Comparison of ENCODE assay signal across 12 cellular contexts in the genomic region with DNA sequence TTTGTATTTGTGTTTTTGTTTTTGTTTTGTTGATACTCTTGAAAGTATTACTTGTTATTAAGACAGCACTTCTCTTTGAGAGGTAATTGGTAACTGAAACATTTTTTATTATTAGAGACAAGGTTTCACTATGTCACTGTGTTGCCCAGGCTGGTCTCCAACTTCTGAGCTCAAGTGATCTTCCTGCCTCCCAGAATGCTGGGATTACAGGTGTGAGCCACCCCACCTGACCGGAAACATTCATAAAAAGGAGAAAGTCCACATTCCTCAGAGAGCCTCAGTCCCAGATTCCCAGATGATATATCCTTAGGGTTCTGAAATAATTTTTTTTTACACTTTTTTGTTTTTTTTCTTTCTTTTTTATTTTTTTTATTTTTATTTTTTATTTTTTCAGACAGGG. TPM values are rescaled to one million over a fixed set of nuclear protein-coding genes. Genes with fewer than 3 reads are reported as not detected.
A peak's percentile ranks its signal among the peaks of the same experiment; 100 is the strongest.
DNase-seq lines count a peak whose midpoint lies in the region; ATAC-seq and TF ChIP-seq lines count a peak whose summit lies in the region.
"Had no signal": no experiment of that assay in that cellular context is flagged by ENCODE, and none has a peak within 500 bp of the region (broad histone marks: within the 10 kb centered on the region; RNA-seq: fewer than 3 reads in every experiment).

No MANE protein-coding gene starts in this region.

- POLR2A ChIA-PET in OCI-LY7 (lab: Charles Lee), result interaction anchor here (0.6 to 3.5 kb wide), 3 partner anchors 15 to 532 kb away, joined by 4 to 34 read pairs (median 6); no protein-coding TSS in a partner anchor

- no peak for ATAC-seq in GM21381 (IDR thresholded peaks at IDR 0.05; ENCODE audit: unreplicated experiment)
- ATAC-seq: left cardiac atrium had no signal

- H3K4me2 ChIP-seq in OCI-LY7 (ENCODE audit: low read length), result peak overlapping the region; percentile 90
- no peak overlapping the region for H3K4me2 ChIP-seq in mesenchymal stem cell (ENCODE audit: low read length, poor library complexity, severe bottlenecking)

- H2BK15ac ChIP-seq in mesenchymal stem cell (ENCODE audit: low read depth, poor library complexity, severe bottlenecking), result no peak overlapping the region

- H3K4me1 ChIP-seq in OCI-LY7 (ENCODE audit: insufficient read depth, low read length, poor library complexity, severe bottlenecking) (peaks cover 61% of the 10 kb centered on the region), mesenchymal stem cell (ENCODE audit: control insufficient read depth, insufficient read depth, low read depth, low read length) (peaks cover 11% of the 10 kb centered on the region)

- no peak for DNase-seq in GM06990 (ENCODE audit: extremely low read depth, insufficient read length)
- no peak for DNase-seq in OCI-LY7 (ENCODE audit: low spot score)
- no peak for DNase-seq in mesenchymal stem cell
- DNase-seq in NCI-H187 (lab: John Stamatoyannopoulos, UW), result no peak
- no peak for DNase-seq in NCI-H1417 treated with DMSO at 0.1 percent for 48 hours (lab: John Stamatoyannopoulos, UW)
- DNase-seq: activated effector memory CD4-positive, alpha-beta T cell treated with Interleukin-2 at 50 U/mL for 16 hours; DMS 273 treated with DMSO at 0.1 percent for 48 hours; foreskin fibroblast; left cardiac atrium; NCI-H2029 treated with DMSO at 0.1 percent for 48 hours; stimulated activated CD4-positive, alpha-beta T cell treated with anti-CD3 and anti-CD28 coated beads, Interleukin-2, amount 100 ng/mL, for 24 hours had no signal

- H3K27me3 ChIP-seq in GM06990 (replicated peaks; ENCODE audit: control insufficient read depth, insufficient read depth, low read length), result no peaks in the 10 kb centered on the region
- H3K27me3 ChIP-seq in mesenchymal stem cell (ENCODE audit: control insufficient read depth in 1 of 2, insufficient read depth in 1 of 2, low read length in 2 of 2), result no peaks in the 10 kb centered on the region

- H3K14ac ChIP-seq in mesenchymal stem cell (ENCODE audit: low read length in 2 of 2), result no peak overlapping the region

- H3K27ac ChIP-seq in OCI-LY7 (ENCODE audit: low read depth, low read length, poor library complexity, severe bottlenecking) (no peak overlapping the region), mesenchymal stem cell (ENCODE audit: low read length, poor library complexity, severe bottlenecking) (no peak overlapping the region)

- H4K8ac ChIP-seq in mesenchymal stem cell (ENCODE audit: low read length), result no peak overlapping the region

- H3K9me3 ChIP-seq in OCI-LY7 (ENCODE audit: low read length) (no peaks in the 10 kb centered on the region), mesenchymal stem cell (ENCODE audit: control insufficient read depth, low read length) (no peaks in the 10 kb centered on the region)

- no peaks in the 10 kb centered on the region for H4K20me1 ChIP-seq in OCI-LY7 (ENCODE audit: insufficient read depth, low read length)

- no peaks in the 10 kb centered on the region; the same call in none of the 2 replicates for H3K36me3 ChIP-seq in GM06990 (ENCODE audit: control insufficient read depth, insufficient read depth, low read length)
- peaks cover 17% of the 10 kb centered on the region for H3K36me3 ChIP-seq in OCI-LY7 (ENCODE audit: insufficient read depth, low read length)
- H3K36me3 ChIP-seq in mesenchymal stem cell (ENCODE audit: control insufficient read depth in 1 of 2, insufficient read depth in 2 of 2, low read depth in 1 of 2, low read length in 2 of 2), result peaks cover 0 to 4% of the 10 kb centered on the region in 2 experiments

- TSS peak; percentile 36 for BruUV-seq in OCI-LY7 (replicated peaks; lab: Mats Ljungman, UMichigan)

- TF ChIP-seq CTCF in GM06990 (IDR thresholded peaks at IDR 0.05; ENCODE audit: insufficient read depth, low read length, poor library complexity, severe bottlenecking), result no peak
- TF ChIP-seq CTCF in OCI-LY7 (conservative IDR thresholded peaks at IDR 0.05; ENCODE audit: low read length), result no peak

- CTCF ChIA-PET in OCI-LY7 (lab: Charles Lee; ENCODE audit: unreplicated experiment), result interaction anchor here (1.8 kb wide), 1 partner anchor 10 kb away, joined by 4 read pairs; no protein-coding TSS in a partner anchor

- peaks cover 73% of the 10 kb centered on the region for H3K79me2 ChIP-seq in OCI-LY7 (ENCODE audit: insufficient read depth, low read depth, low read length)

- no peak overlapping the region for H2AK5ac ChIP-seq in mesenchymal stem cell (ENCODE audit: low read length, severe bottlenecking)

- no peak overlapping the region for H2AFZ ChIP-seq in OCI-LY7 (ENCODE audit: low read length)
- H2AFZ ChIP-seq in mesenchymal stem cell (ENCODE audit: low read depth, low read length), result no peak overlapping the region

- peak overlapping the region; percentile 8 for H3K9ac ChIP-seq in mesenchymal stem cell (ENCODE audit: low read length)

- no peak overlapping the region for H4K91ac ChIP-seq in mesenchymal stem cell (ENCODE audit: low read length)

- H3K23ac ChIP-seq in mesenchymal stem cell (ENCODE audit: low read length in 2 of 2), result no peak overlapping the region

- peak overlapping the region; percentile 17 for H3K4me3 ChIP-seq in GM06990 (replicated peaks; ENCODE audit: low read depth, low read length)
- peak overlapping the region; percentile 2 for H3K4me3 ChIP-seq in OCI-LY7 (ENCODE audit: low read depth, low read length, poor library complexity, severe bottlenecking)
- no peak overlapping the region for H3K4me3 ChIP-seq in mesenchymal stem cell (ENCODE audit: insufficient read depth in 1 of 2, low read depth in 1 of 2, low read length in 2 of 2)

- no peak overlapping the region for H3K18ac ChIP-seq in mesenchymal stem cell (ENCODE audit: low read depth in 1 of 2, low read length in 2 of 2)

- no peak overlapping the region for H2BK5ac ChIP-seq in mesenchymal stem cell (ENCODE audit: low read depth, low read length, poor library complexity, severe bottlenecking)

- 100% methylated on average over 1 of the region's 1 CpG for WGBS in mesenchymal stem cell

- H2BK120ac ChIP-seq in mesenchymal stem cell (ENCODE audit: low read depth, low read length), result no peak overlapping the region

- H2BK12ac ChIP-seq in mesenchymal stem cell (ENCODE audit: low read length in 2 of 2), result no peak overlapping the region

- no peaks in the 10 kb centered on the region for H3K9me2 ChIP-seq in OCI-LY7 (ENCODE audit: insufficient read depth, low read length)

- intact Hi-C loops in OCI-LY7 (cut with micrococcal nuclease; ENCODE audit: unreplicated experiment), result loop anchor here (10.0 kb wide), 1 partner anchor 309 kb away; a partner anchor contains a TSS

- H3K79me1 ChIP-seq in mesenchymal stem cell (replicated peaks; ENCODE audit: low read length, poor library complexity, severe bottlenecking), result peaks cover 19% of the 10 kb centered on the region

- no peak overlapping the region for H3K4ac ChIP-seq in mesenchymal stem cell (ENCODE audit: low read depth in 1 of 2, low read length in 2 of 2)

RNA-seq across cellular contexts. Expression of a gene that starts 2.7 kb away (rescaled TPM):
- 35.1 and 41.2 TPM in 2 replicates for total RNA-seq in OCI-LY7 (2014; rRNA removed; shearing (Covaris generic))
- total RNA-seq in OCI-LY7 (2022), result 107 and 108 TPM in 2 replicates
- polyA plus RNA-seq in mesenchymal stem cell (2013, experiment 1 of 2), result 83.5 TPM
- 82.1 TPM for polyA plus RNA-seq in mesenchymal stem cell (2013, experiment 2 of 2)

RNA-seq across cellular contexts. Expression of a gene that starts 25.8 kb away (rescaled TPM):
- total RNA-seq in OCI-LY7 (2014; rRNA removed; shearing (Covaris generic)), result 4.2 and 5.2 TPM in 2 replicates
- total RNA-seq in OCI-LY7 (2022), result 4.9 and 7.5 TPM in 2 replicates
- not detected for polyA plus RNA-seq in mesenchymal stem cell (2013, experiment 1 of 2)
- polyA plus RNA-seq in mesenchymal stem cell (2013, experiment 2 of 2), result not detected

RNA-seq across cellular contexts. Expression of a gene that starts 38.0 kb away (rescaled TPM):
- 20.8 and 22.5 TPM in 2 replicates for total RNA-seq in OCI-LY7 (2014; rRNA removed; shearing (Covaris generic))
- total RNA-seq in OCI-LY7 (2022), result 13.2 and 13.7 TPM in 2 replicates
- 28.5 TPM for polyA plus RNA-seq in mesenchymal stem cell (2013, experiment 1 of 2)
- 29.7 TPM for polyA plus RNA-seq in mesenchymal stem cell (2013, experiment 2 of 2)

RNA-seq across cellular contexts. Expression of a gene that starts 54.4 kb away (rescaled TPM):
- total RNA-seq in OCI-LY7 (2014; rRNA removed; shearing (Covaris generic)), result 26.7 and 31.8 TPM in 2 replicates
- 27.5 and 31.5 TPM in 2 replicates for total RNA-seq in OCI-LY7 (2022)
- polyA plus RNA-seq in mesenchymal stem cell (2013, experiment 1 of 2), result 51.4 TPM
- 51.4 TPM for polyA plus RNA-seq in mesenchymal stem cell (2013, experiment 2 of 2)

RNA-seq across cellular contexts. Expression of a gene that starts 54.6 kb away (rescaled TPM):
- total RNA-seq in OCI-LY7 (2014; rRNA removed; shearing (Covaris generic)), result 24.1 and 28.3 TPM in 2 replicates
- 26.2 and 27.3 TPM in 2 replicates for total RNA-seq in OCI-LY7 (2022)
- polyA plus RNA-seq in mesenchymal stem cell (2013, experiment 1 of 2), result 20.0 TPM
- 22.7 TPM for polyA plus RNA-seq in mesenchymal stem cell (2013, experiment 2 of 2)

Comparison
In these comparisons a context has a peak if more than half of its experiments do, and no peak if none do; other contexts are left out.
1. H3K4me3 ChIP-seq: peak in GM06990 (single experiment) and OCI-LY7 (single experiment); none in mesenchymal stem cell (0 of 2).